In genomic region chr4:78417603-78418002, GRCh38 we compare ENCODE assay signal across 1 cellular context.
TF ChIP-seq lines count a peak whose summit lies in the region.

No MANE protein-coding gene starts in this region.

TF ChIP-seq in H1, 55 proteins besides CTCF, POLR2A, EP300 and RAD21:
- TF ChIP-seq CTBP2 (IDR thresholded peaks at IDR 0.05; ENCODE audit: borderline replicate concordance, insufficient read depth, insufficient read length, low read length) (no peak), EGR1 (IDR thresholded peaks at IDR 0.05; ENCODE audit: borderline replicate concordance, low read depth, low read length) (no peak), E2F6 (IDR thresholded peaks at IDR 0.05) (no peak), TAF1 (IDR thresholded peaks at IDR 0.05; ENCODE audit: low read depth, low read length) (no peak), BRCA1 (IDR thresholded peaks at IDR 0.05; ENCODE audit: low read depth, low read length) (no peak), MAX (IDR thresholded peaks at IDR 0.05) (peak; percentile 25; the same call in 1 of the 2 replicates)
